24 cellular contexts compared by ENCODE assay signal in genomic region chr2:124649001-124649400, GRCh38.
"Had no signal": no experiment of that assay in that cellular context is flagged by ENCODE, and none has a peak within 500 bp of the region (broad histone marks: within the 10 kb centered on the region; RNA-seq: fewer than 3 reads in every experiment).

No MANE protein-coding gene starts in this region.

- DNase-seq: dorsolateral prefrontal cortex; effector CD4-positive, alpha-beta T cell; foreskin keratinocyte; glutamatergic neuron; heart right ventricle; hippocampal formation; mesendoderm; midbrain; naive thymus-derived CD4-positive, alpha-beta T cell; nephron progenitor cell; nucleus accumbens; right lobe of liver; small intestine; stimulated activated CD4-positive, alpha-beta T cell treated with anti-CD3 and anti-CD28 coated beads, Interleukin-15, amount 100 ng/mL, for 24 hours; stimulated activated CD4-positive, alpha-beta T cell treated with anti-CD3 and anti-CD28 coated beads, Interleukin-2, amount 100 ng/mL, for 48 hours; stimulated activated naive B cell treated with anti-CD40 and anti-IgM and Interleukin-4, amounts not matched to agents 10 μg/mL and 1 μg/mL and 100 μg/mL, for 72 hours; trophoblast cell had no signal

- H3K27ac ChIP-seq: dorsolateral prefrontal cortex, foreskin keratinocyte, gastroesophageal sphincter, heart right ventricle, right lobe of liver, suprapubic skin, vagina had no signal

- H3K4me3 ChIP-seq: dorsolateral prefrontal cortex, gastroesophageal sphincter, heart right ventricle, right lobe of liver, suprapubic skin, vagina had no signal

- H3K27me3 ChIP-seq: dorsolateral prefrontal cortex, foreskin keratinocyte, gastroesophageal sphincter, heart right ventricle, right lobe of liver, suprapubic skin, vagina had no signal

- H3K36me3 ChIP-seq: gastroesophageal sphincter, heart right ventricle, right lobe of liver, suprapubic skin, vagina had no signal

- FAIRE-seq: colon, islet of Langerhans, small intestine had no signal

- H3K4me1 ChIP-seq: foreskin keratinocyte, gastroesophageal sphincter, heart right ventricle, suprapubic skin, vagina had no signal

- H3K9me3 ChIP-seq: gastroesophageal sphincter, heart right ventricle, right lobe of liver, suprapubic skin, vagina had no signal

- ATAC-seq: esophagus mucosa; foreskin keratinocyte; gastroesophageal sphincter; heart right ventricle; left lobe of liver; naive thymus-derived CD4-positive, alpha-beta T cell; right lobe of liver; stimulated activated naive B cell treated with anti-CD40 and anti-IgM and Interleukin-4, amounts not matched to agents 10 μg/mL and 1 μg/mL and 100 μg/mL, for 72 hours had no signal
